In the genomic region with DNA sequence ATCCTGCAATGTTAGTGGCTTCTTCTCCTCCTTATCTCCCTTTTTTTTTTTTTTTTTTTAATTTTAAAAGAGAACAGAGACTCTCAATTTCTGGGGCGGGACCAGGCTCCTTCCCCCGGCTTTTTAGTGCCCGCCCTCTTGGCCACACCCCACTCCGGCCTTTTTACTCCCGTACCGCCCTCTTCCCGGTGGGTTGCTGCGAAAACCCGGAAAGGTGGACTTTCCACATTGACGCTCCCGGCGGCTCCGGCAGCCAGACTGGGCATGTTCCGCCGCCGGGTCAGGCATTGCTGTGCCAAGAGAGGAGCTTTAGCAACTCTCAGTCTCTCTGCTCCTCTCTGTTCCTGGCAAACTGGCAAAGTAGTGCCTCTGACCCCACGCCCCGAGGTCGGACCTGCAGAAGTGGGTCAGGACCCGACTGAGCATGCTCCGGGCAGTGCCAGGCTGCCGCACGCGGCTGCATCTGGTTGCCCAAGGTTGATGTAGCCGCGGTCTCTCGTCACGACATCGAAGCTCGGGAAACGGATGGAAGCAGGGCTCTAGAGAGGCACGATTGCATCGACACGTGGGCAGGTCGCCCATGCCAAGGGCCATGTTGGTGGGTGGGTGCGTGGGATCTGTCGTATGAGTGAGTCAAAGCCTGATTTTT, we compare ENCODE assay signal across 1 cellular context.
A peak's percentile ranks its signal among the peaks of the same experiment; 100 is the strongest.
TF ChIP-seq lines count a peak whose summit lies in the region.

No MANE protein-coding gene starts in this region.

TF ChIP-seq in HEK293, 187 proteins besides CTCF, POLR2A, EP300 and RAD21 (continued from another document and continues in another):
- TF ChIP-seq, protein P1, sequence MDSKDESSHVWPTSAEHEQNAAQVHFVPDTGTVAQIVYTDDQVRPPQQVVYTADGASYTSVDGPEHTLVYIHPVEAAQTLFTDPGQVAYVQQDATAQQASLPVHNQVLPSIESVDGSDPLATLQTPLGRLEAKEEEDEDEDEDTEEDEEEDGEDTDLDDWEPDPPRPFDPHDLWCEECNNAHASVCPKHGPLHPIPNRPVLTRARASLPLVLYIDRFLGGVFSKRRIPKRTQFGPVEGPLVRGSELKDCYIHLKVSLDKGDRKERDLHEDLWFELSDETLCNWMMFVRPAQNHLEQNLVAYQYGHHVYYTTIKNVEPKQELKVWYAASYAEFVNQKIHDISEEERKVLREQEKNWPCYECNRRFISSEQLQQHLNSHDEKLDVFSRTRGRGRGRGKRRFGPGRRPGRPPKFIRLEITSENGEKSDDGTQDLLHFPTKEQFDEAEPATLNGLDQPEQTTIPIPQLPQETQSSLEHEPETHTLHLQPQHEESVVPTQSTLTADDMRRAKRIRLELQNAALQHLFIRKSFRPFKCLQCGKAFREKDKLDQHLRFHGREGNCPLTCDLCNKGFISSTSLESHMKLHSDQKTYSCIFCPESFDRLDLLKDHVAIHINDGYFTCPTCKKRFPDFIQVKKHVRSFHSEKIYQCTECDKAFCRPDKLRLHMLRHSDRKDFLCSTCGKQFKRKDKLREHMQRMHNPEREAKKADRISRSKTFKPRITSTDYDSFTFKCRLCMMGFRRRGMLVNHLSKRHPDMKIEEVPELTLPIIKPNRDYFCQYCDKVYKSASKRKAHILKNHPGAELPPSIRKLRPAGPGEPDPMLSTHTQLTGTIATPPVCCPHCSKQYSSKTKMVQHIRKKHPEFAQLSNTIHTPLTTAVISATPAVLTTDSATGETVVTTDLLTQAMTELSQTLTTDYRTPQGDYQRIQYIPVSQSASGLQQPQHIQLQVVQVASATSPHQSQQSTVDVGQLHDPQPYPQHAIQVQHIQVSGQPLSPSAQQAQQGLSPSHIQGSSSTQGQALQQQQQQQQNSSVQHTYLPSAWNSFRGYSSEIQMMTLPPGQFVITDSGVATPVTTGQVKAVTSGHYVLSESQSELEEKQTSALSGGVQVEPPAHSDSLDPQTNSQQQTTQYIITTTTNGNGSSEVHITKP (tag by site-specific recombination; IDR thresholded peaks at IDR 0.05): peak; percentile 42; the same call in 1 of the 2 replicates
- TF ChIP-seq ZNF501 (tag by site-specific recombination; IDR thresholded peaks at IDR 0.05) (peak; percentile 73; the same call in 1 of the 2 replicates), GLIS2 (tag by site-specific recombination; IDR thresholded peaks at IDR 0.05) (no peak), EGR2 (tag by site-specific recombination; IDR thresholded peaks at IDR 0.05; ENCODE audit: low read depth) (peak; percentile 25; the same call in 1 of the 2 replicates), SCRT1 (tag by site-specific recombination; IDR thresholded peaks at IDR 0.05; ENCODE audit: borderline replicate concordance) (no peak), ZNF521 (tag by site-specific recombination; IDR thresholded peaks at IDR 0.05) (no peak), ZNF701 (tag by site-specific recombination; IDR thresholded peaks at IDR 0.05) (no peak), GFI1B (tag by site-specific recombination; IDR thresholded peaks at IDR 0.05) (no peak), ZNF433 (tag by site-specific recombination; IDR thresholded peaks at IDR 0.05; ENCODE audit: low read depth) (no peak), GLI4 (tag by site-specific recombination; IDR thresholded peaks at IDR 0.05) (no peak), ZNF837 (tag by site-specific recombination; IDR thresholded peaks at IDR 0.05) (no peak), KLF10 (tag by site-specific recombination; IDR thresholded peaks at IDR 0.05) (peak; percentile 93), ZEB2 (tag by site-specific recombination; IDR thresholded peaks at IDR 0.05) (peak; percentile 71), ZNF138 (tag by site-specific recombination; IDR thresholded peaks at IDR 0.05; ENCODE audit: borderline replicate concordance) (no peak), YY2 (tag by site-specific recombination; IDR thresholded peaks at IDR 0.05) (no peak), ZFP3 (tag by site-specific recombination; IDR thresholded peaks at IDR 0.05; ENCODE audit: low read depth) (no peak), ZSCAN30 (tag by site-specific recombination; IDR thresholded peaks at IDR 0.05) (peak; percentile 60; the same call in 1 of the 2 replicates), MYNN (tag by site-specific recombination; IDR thresholded peaks at IDR 0.05; ENCODE audit: borderline replicate concordance) (no peak), ZNF335 (tag by site-specific recombination; conservative IDR thresholded peaks at IDR 0.05) (peak; percentile 88), ZNF777 (tag by site-specific recombination; IDR thresholded peaks at IDR 0.05; ENCODE audit: borderline replicate concordance) (peak; percentile 72; the same call in 1 of the 2 replicates), ZNF677 (tag by site-specific recombination; IDR thresholded peaks at IDR 0.05) (no peak), ZNF561 (tag by site-specific recombination; IDR thresholded peaks at IDR 0.05; ENCODE audit: borderline replicate concordance) (peak; percentile 99), TCF7L2 (IDR thresholded peaks at IDR 0.05; ENCODE audit: borderline replicate concordance, low read depth, low read length) (no peak), ZNF221 (tag by site-specific recombination; IDR thresholded peaks at IDR 0.05; ENCODE audit: borderline replicate concordance) (no peak), GLI2 (tag by site-specific recombination; IDR thresholded peaks at IDR 0.05; ENCODE audit: borderline replicate concordance, low read depth) (no peak), ZNF560 (tag by site-specific recombination; IDR thresholded peaks at IDR 0.05; ENCODE audit: borderline replicate concordance) (no peak)
- TF ChIP-seq, protein P2, sequence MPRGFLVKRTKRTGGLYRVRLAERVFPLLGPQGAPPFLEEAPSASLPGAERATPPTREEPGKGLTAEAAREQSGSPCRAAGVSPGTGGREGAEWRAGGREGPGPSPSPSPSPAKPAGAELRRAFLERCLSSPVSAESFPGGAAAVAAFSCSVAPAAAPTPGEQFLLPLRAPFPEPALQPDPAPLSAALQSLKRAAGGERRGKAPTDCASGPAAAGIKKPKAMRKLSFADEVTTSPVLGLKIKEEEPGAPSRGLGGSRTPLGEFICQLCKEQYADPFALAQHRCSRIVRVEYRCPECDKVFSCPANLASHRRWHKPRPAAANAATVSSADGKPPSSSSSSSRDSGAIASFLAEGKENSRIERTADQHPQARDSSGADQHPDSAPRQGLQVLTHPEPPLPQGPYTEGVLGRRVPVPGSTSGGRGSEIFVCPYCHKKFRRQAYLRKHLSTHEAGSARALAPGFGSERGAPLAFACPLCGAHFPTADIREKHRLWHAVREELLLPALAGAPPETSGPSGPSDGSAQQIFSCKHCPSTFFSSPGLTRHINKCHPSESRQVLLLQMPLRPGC (tag by site-specific recombination; IDR thresholded peaks at IDR 0.05): 0 out of 2 replicates have a peak, but pooled peaks have one; percentile 15
- TF ChIP-seq, protein P3, sequence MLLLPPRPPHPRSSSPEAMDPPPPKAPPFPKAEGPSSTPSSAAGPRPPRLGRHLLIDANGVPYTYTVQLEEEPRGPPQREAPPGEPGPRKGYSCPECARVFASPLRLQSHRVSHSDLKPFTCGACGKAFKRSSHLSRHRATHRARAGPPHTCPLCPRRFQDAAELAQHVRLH (tag by site-specific recombination; IDR thresholded peaks at IDR 0.05): no peak
- TF ChIP-seq, protein P4, sequence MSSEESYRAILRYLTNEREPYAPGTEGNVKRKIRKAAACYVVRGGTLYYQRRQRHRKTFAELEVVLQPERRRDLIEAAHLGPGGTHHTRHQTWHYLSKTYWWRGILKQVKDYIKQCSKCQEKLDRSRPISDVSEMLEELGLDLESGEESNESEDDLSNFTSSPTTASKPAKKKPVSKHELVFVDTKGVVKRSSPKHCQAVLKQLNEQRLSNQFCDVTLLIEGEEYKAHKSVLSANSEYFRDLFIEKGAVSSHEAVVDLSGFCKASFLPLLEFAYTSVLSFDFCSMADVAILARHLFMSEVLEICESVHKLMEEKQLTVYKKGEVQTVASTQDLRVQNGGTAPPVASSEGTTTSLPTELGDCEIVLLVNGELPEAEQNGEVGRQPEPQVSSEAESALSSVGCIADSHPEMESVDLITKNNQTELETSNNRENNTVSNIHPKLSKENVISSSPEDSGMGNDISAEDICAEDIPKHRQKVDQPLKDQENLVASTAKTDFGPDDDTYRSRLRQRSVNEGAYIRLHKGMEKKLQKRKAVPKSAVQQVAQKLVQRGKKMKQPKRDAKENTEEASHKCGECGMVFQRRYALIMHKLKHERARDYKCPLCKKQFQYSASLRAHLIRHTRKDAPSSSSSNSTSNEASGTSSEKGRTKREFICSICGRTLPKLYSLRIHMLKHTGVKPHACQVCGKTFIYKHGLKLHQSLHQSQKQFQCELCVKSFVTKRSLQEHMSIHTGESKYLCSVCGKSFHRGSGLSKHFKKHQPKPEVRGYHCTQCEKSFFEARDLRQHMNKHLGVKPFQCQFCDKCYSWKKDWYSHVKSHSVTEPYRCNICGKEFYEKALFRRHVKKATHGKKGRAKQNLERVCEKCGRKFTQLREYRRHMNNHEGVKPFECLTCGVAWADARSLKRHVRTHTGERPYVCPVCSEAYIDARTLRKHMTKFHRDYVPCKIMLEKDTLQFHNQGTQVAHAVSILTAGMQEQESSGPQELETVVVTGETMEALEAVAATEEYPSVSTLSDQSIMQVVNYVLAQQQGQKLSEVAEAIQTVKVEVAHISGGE (tag by site-specific recombination; conservative IDR thresholded peaks at IDR 0.05; ENCODE audit: low read depth): no peak
- TF ChIP-seq, protein P5, sequence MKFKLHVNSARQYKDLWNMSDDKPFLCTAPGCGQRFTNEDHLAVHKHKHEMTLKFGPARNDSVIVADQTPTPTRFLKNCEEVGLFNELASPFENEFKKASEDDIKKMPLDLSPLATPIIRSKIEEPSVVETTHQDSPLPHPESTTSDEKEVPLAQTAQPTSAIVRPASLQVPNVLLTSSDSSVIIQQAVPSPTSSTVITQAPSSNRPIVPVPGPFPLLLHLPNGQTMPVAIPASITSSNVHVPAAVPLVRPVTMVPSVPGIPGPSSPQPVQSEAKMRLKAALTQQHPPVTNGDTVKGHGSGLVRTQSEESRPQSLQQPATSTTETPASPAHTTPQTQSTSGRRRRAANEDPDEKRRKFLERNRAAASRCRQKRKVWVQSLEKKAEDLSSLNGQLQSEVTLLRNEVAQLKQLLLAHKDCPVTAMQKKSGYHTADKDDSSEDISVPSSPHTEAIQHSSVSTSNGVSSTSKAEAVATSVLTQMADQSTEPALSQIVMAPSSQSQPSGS (tag by site-specific recombination; IDR thresholded peaks at IDR 0.05; ENCODE audit: low read depth): no peak
- TF ChIP-seq, protein P6, sequence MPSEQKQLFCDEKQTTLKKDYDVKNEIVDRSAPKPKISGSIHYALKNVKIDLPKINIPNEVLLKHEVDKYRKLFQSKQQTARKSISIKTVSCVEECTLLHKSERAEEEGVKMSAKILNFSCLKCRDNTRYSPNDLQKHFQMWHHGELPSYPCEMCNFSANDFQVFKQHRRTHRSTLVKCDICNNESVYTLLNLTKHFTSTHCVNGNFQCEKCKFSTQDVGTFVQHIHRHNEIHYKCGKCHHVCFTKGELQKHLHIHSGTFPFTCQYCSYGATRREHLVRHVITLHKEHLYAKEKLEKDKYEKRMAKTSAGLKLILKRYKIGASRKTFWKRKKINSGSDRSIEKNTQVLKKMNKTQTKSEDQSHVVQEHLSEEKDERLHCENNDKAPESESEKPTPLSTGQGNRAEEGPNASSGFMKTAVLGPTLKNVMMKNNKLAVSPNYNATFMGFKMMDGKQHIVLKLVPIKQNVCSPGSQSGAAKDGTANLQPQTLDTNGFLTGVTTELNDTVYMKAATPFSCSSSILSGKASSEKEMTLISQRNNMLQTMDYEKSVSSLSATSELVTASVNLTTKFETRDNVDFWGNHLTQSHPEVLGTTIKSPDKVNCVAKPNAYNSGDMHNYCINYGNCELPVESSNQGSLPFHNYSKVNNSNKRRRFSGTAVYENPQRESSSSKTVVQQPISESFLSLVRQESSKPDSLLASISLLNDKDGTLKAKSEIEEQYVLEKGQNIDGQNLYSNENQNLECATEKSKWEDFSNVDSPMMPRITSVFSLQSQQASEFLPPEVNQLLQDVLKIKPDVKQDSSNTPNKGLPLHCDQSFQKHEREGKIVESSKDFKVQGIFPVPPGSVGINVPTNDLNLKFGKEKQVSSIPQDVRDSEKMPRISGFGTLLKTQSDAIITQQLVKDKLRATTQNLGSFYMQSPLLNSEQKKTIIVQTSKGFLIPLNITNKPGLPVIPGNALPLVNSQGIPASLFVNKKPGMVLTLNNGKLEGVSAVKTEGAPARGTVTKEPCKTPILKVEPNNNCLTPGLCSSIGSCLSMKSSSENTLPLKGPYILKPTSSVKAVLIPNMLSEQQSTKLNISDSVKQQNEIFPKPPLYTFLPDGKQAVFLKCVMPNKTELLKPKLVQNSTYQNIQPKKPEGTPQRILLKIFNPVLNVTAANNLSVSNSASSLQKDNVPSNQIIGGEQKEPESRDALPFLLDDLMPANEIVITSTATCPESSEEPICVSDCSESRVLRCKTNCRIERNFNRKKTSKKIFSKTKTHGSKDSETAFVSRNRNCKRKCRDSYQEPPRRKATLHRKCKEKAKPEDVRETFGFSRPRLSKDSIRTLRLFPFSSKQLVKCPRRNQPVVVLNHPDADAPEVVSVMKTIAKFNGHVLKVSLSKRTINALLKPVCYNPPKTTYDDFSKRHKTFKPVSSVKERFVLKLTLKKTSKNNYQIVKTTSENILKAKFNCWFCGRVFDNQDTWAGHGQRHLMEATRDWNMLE (tag by site-specific recombination; conservative IDR thresholded peaks at IDR 0.05; ENCODE audit: low read depth): no peak
- TF ChIP-seq, protein P7, sequence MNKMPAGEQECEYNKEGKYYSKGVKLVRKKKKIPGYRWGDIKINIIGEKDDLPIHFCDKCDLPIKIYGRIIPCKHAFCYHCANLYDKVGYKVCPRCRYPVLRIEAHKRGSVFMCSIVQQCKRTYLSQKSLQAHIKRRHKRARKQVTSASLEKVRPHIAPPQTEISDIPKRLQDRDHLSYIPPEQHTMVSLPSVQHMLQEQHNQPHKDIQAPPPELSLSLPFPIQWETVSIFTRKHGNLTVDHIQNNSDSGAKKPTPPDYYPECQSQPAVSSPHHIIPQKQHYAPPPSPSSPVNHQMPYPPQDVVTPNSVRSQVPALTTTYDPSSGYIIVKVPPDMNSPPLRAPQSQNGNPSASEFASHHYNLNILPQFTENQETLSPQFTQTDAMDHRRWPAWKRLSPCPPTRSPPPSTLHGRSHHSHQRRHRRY (tag by site-specific recombination; IDR thresholded peaks at IDR 0.05): no peak
- TF ChIP-seq, protein P8, sequence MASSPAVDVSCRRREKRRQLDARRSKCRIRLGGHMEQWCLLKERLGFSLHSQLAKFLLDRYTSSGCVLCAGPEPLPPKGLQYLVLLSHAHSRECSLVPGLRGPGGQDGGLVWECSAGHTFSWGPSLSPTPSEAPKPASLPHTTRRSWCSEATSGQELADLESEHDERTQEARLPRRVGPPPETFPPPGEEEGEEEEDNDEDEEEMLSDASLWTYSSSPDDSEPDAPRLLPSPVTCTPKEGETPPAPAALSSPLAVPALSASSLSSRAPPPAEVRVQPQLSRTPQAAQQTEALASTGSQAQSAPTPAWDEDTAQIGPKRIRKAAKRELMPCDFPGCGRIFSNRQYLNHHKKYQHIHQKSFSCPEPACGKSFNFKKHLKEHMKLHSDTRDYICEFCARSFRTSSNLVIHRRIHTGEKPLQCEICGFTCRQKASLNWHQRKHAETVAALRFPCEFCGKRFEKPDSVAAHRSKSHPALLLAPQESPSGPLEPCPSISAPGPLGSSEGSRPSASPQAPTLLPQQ (tag by site-specific recombination; IDR thresholded peaks at IDR 0.05): peak; percentile 93
- TF ChIP-seq, protein P9, sequence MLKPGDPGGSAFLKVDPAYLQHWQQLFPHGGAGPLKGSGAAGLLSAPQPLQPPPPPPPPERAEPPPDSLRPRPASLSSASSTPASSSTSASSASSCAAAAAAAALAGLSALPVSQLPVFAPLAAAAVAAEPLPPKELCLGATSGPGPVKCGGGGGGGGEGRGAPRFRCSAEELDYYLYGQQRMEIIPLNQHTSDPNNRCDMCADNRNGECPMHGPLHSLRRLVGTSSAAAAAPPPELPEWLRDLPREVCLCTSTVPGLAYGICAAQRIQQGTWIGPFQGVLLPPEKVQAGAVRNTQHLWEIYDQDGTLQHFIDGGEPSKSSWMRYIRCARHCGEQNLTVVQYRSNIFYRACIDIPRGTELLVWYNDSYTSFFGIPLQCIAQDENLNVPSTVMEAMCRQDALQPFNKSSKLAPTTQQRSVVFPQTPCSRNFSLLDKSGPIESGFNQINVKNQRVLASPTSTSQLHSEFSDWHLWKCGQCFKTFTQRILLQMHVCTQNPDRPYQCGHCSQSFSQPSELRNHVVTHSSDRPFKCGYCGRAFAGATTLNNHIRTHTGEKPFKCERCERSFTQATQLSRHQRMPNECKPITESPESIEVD (tag by site-specific recombination; IDR thresholded peaks at IDR 0.05): no peak
